In the genomic region with DNA sequence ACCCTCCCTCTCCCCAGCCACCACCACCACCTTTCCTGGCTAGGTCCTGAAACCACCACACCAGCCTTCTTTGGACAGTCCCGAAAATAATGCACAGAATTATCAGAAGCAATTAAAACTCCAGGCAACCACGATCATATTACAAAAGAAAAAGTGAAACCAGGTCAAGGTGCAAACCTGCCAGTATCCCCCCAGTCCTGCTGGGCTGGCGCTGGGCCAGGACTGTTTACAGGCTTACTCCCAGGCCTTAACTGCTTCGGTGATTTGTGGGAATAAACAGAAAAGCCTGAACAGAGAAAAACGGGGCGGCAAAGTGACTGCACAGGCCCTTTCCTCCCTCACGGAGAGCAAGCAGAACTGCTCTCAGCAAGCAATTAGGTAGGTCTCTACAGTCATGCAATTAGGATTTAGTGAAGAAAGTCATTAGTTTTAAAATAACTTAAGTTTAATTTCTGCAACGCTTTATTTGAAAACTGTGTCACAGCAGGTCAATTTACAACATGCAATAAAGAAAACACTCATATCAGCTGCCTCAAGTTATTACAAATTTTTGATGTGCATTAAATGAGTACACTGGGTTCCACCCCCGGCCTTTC, we compare ENCODE assay signal across 8 cellular contexts. TPM values are rescaled to one million over a fixed set of nuclear protein-coding genes. Genes with fewer than 3 reads are reported as not detected.
DNase-seq lines count a peak whose midpoint lies in the region; ATAC-seq and TF ChIP-seq lines count a peak whose summit lies in the region.

No MANE protein-coding gene starts in this region.

- CTCF ChIA-PET in AG04450 (lab: Charles Lee) = no interaction called here
- CTCF ChIA-PET in T-cell (lab: Charles Lee) = interaction anchor here in 1 of 2 donors (0.7 kb wide), 1 partner anchor 131 kb away, joined by 3 read pairs; no protein-coding TSS in a partner anchor

- DNase-seq in AG04450 (ENCODE audit: low read depth, low spot score) (no peak), HT-29 (ENCODE audit: low spot score) (peak; percentile 45), T-cell (peak in 26 of 34 experiments; percentile 20 to 48 (median 30)), cerebellar cortex (ENCODE audit: low spot score) (peak; percentile 39), lung microvascular endothelial cell (ENCODE audit: low read depth in 2 of 2) (peak; percentile 28 to 58), stomach (peak; percentile 37), DMS114 treated with DMSO at 0.1 percent for 48 hours (lab: John Stamatoyannopoulos, UW; ENCODE audit: unreplicated experiment) (no peak)

- H3K27ac ChIP-seq in AG04450 (ENCODE audit: low read depth, low read length) (no peak overlapping the region), stomach (peak overlapping the region in 4 of 5 donors; percentile 38 to 100 (median 86))

- TF ChIP-seq CTCF in AG04450 (IDR thresholded peaks at IDR 0.05; ENCODE audit: low read depth, low read length) = no peak
- TF ChIP-seq CTCF in stomach (IDR thresholded peaks at IDR 0.05) = no peak

- H3K4me1 ChIP-seq in stomach = peaks cover 11 to 63% (median 44%) of the 10 kb centered on the region in 4 donors

- POLR2A ChIA-PET in AG04450 (lab: Yijun Ruan, JAX) = no interaction called here
- POLR2A ChIA-PET in T-cell (lab: Charles Lee) = interaction anchor here in 1 of 2 donors (1.2 kb wide), 1 partner anchor 19 kb away, joined by 3 read pairs; no protein-coding TSS in a partner anchor

- peak overlapping the region; percentile 85 to 88 for H3K27ac Mint-ChIP-seq in T-cell

- H3K9me3 ChIP-seq in AG04450 (ENCODE audit: control insufficient read depth, insufficient read depth, low read length) = no peaks in the 10 kb centered on the region
- H3K9me3 ChIP-seq in stomach = no peaks in the 10 kb centered on the region

- H3K4me3 ChIP-seq in AG04450 (ENCODE audit: low read depth, low read length) (peak overlapping the region; percentile 61), stomach (peak overlapping the region; percentile 65 to 73 (median 70))

- peak overlapping the region; percentile 79 to 87 (median 84) for H3K4me3 Mint-ChIP-seq in T-cell

- H3K27me3 Mint-ChIP-seq in T-cell = no peaks in the 10 kb centered on the region

- WGBS in stomach, 5 donors = 2 to 6% (median 4%) methylated on average over 9 of the region's 9 CpGs

- TF ChIP-seq EP300 in stomach (IDR thresholded peaks at IDR 0.05) = no peak

- ATAC-seq in T-cell (replicated peaks in 1 of 4) (no peak), GM21390 (IDR thresholded peaks at IDR 0.05; ENCODE audit: unreplicated experiment) (no peak)

- H3K27me3 ChIP-seq in AG04450 (ENCODE audit: control insufficient read depth, insufficient read depth, low read length) = no peaks in the 10 kb centered on the region
- H3K27me3 ChIP-seq in stomach = no peaks in the 10 kb centered on the region

- intact Hi-C loops in stomach (cut with DNase I; ENCODE audit: low total_unique reads) = no loop called here

- no peak for TF ChIP-seq POLR2A in stomach (IDR thresholded peaks at IDR 0.05)

- H3K4me1 Mint-ChIP-seq in T-cell = peaks cover 51 to 55% (median 53%) of the 10 kb centered on the region in 3 donors

- no peaks in the 10 kb centered on the region for H3K36me3 ChIP-seq in stomach

- H3K36me3 Mint-ChIP-seq in T-cell = peaks cover 3% of the 10 kb centered on the region

- no peaks in the 10 kb centered on the region for H3K9me3 Mint-ChIP-seq in T-cell

RNA-seq across cellular contexts. Expression of a gene that starts 1.3 kb away (rescaled TPM):
- polyA plus RNA-seq in AG04450 (2011; rRNA removed) (5.6 and 8.9 TPM in 2 replicates), stomach (1 to 10 TPM; 1.7 to 3.7 (median 3.6) TPM)
- polyA minus RNA-seq in AG04450 (2011; rRNA and poly(A)+ RNA removed) = 20.3 and 21.1 TPM in 2 replicates
- total RNA-seq in HT-29 (2014; rRNA removed; shearing (Covaris generic)) = 16.0 and 19.9 TPM in 2 replicates
- total RNA-seq in T-cell (10 to 100 TPM; 44.8 to 80.2 (median 60.9) TPM), lung microvascular endothelial cell (7.4 and 12.9 TPM in 2 replicates), stomach (10 to 100 TPM; 22.8 to 98.8 (median 28.1) TPM)

Comparison
In these comparisons a context has a peak if more than half of its experiments do, and no peak if none do; other contexts are left out.
1. DNase-seq: peak in HT-29 (single experiment), T-cell (26 of 34), cerebellar cortex (single experiment), lung microvascular endothelial cell (2 of 2) and stomach (single experiment); none in AG04450 (single experiment) and DMS114 treated with DMSO at 0.1 percent for 48 hours (single experiment).